Comparison of ENCODE assay signal across 1 cellular context in the genomic region with DNA sequence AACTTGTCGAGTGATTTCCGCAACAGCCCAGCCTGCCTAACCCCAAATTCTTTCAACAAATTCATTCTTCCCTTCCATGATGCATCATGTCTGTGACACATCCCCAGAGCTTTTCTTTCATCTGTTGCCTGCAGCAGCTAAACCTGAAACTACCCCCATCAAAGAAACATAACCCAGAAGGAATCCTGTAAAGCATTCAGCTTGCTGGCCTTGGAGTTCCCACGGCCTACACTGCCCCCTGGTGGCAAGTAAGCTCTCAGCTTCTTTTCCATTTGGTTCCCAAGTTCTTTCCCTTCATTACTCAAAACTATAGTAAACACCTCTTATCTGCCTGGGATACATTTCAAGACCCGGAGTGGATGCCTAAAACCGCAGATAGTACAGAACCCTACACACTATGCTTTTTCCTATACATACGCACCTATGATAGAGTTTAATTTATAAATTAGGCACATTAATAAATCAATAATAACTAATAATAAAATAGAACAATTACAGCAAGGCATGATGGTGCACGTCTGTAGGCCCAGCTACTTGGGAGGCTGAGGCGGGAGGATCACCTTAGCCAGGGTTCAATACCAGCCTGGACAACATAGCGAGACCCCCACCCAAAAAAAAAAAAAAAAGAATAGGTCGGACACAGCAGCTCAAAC.
TF ChIP-seq lines count a peak whose summit lies in the region.

No MANE protein-coding gene starts in this region.

TF ChIP-seq in K562, 482 proteins besides CTCF, POLR2A, EP300 and RAD21 (continued from another document):
- TF ChIP-seq, protein P1, sequence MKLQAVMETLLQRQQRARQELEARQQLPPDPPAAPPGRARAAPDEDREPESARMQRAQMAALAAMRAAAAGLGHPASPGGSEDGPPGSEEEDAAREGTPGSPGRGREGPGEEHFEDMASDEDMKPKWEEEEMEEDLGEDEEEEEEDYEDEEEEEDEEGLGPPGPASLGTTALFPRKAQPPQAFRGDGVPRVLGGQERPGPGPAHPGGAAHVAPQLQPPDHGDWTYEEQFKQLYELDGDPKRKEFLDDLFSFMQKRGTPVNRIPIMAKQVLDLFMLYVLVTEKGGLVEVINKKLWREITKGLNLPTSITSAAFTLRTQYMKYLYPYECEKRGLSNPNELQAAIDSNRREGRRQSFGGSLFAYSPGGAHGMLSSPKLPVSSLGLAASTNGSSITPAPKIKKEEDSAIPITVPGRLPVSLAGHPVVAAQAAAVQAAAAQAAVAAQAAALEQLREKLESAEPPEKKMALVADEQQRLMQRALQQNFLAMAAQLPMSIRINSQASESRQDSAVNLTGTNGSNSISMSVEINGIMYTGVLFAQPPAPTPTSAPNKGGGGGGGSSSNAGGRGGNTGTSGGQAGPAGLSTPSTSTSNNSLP (IDR thresholded peaks at IDR 0.05; ENCODE audit: borderline replicate concordance, low read depth, low read length) = 0 out of 2 replicates have a peak, but pooled peaks have one; percentile 44
